In the genomic region with DNA sequence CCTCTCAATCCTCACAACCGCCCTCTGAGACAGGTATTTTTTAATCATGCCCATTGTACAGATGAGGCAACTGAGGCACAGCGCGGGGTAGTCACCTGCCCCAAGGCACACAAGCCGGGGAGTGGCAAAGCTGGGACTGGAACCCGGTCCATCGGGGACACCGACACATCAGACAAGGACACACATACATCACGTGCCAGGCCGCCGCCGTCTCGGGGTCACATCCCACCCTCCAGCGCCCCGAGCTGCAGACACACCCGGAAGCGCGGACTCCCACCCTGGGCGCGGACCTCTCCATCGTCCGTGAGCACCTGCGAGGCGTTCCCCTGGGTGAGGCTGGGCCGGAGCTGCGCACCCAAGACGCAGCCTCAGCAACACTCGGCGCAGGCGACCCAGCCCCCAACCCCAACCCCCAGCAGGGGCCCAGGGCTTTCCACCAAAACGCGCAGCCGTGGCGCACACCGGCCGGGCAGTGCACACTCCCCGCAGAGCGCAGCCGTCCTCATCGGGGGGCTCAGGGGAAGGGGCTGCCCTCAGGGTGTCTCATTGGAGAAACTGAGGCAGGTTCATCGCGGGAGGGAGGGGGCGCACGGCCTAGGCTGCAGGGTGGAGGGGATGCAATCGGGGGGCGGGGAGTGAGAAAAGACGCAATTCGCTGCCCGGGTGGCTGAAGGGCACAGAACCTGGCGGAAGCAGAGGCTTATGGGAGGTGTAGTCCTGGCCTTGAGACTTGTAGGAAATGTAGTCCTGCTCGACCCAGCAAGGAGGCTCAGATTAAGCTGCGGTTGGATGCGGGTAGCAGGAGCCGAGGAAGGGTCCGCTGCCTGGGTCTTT, we compare ENCODE assay signal across 1 cellular context.
TF ChIP-seq lines count a peak whose summit lies in the region.

No MANE protein-coding gene starts in this region.

TF ChIP-seq in H1, 55 proteins besides CTCF, POLR2A, EP300 and RAD21:
- TF ChIP-seq SIRT6 (IDR thresholded peaks at IDR 0.05; ENCODE audit: low read length): no peak
- TF ChIP-seq SP2 (IDR thresholded peaks at IDR 0.05; ENCODE audit: low read length): no peak
- no peak for TF ChIP-seq CHD2 (IDR thresholded peaks at IDR 0.05; ENCODE audit: low read length)
- peak; percentile 51; the same call in 1 of the 2 replicates for TF ChIP-seq TBP (IDR thresholded peaks at IDR 0.05; ENCODE audit: low read depth, low read length)
- peak; percentile 77 for TF ChIP-seq TAF1 (IDR thresholded peaks at IDR 0.05; ENCODE audit: low read depth, low read length)
- peak; percentile 47; the same call in 1 of the 2 replicates for TF ChIP-seq CREB1 (IDR thresholded peaks at IDR 0.05)
- peak in 1 of 2 experiments; percentile 98; a peak in 1 of 4 replicates for TF ChIP-seq HDAC2 (IDR thresholded peaks at IDR 0.05; ENCODE audit: borderline replicate concordance in 1 of 2, low read depth in 2 of 2, low read length in 2 of 2)
- peak; percentile 84 for TF ChIP-seq ASH2L (IDR thresholded peaks at IDR 0.05; ENCODE audit: low read length)
- peak; percentile 98 for TF ChIP-seq KDM1A (IDR thresholded peaks at IDR 0.05; ENCODE audit: borderline replicate concordance, low read length)
- TF ChIP-seq SIX5 (IDR thresholded peaks at IDR 0.05; ENCODE audit: low read depth, low read length): peak; percentile 91
- TF ChIP-seq, protein P1, sequence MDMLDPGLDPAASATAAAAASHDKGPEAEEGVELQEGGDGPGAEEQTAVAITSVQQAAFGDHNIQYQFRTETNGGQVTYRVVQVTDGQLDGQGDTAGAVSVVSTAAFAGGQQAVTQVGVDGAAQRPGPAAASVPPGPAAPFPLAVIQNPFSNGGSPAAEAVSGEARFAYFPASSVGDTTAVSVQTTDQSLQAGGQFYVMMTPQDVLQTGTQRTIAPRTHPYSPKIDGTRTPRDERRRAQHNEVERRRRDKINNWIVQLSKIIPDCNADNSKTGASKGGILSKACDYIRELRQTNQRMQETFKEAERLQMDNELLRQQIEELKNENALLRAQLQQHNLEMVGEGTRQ (IDR thresholded peaks at IDR 0.05; ENCODE audit: low read length): peak; percentile 47
- peak; percentile 87 for TF ChIP-seq KDM4A (IDR thresholded peaks at IDR 0.05; ENCODE audit: low read depth, low read length, severe bottlenecking)
- no peak for TF ChIP-seq GTF2F1 (IDR thresholded peaks at IDR 0.05; ENCODE audit: borderline replicate concordance, low read depth, low read length)
